ENCODE assay signal across 8 cellular contexts in the genomic region with DNA sequence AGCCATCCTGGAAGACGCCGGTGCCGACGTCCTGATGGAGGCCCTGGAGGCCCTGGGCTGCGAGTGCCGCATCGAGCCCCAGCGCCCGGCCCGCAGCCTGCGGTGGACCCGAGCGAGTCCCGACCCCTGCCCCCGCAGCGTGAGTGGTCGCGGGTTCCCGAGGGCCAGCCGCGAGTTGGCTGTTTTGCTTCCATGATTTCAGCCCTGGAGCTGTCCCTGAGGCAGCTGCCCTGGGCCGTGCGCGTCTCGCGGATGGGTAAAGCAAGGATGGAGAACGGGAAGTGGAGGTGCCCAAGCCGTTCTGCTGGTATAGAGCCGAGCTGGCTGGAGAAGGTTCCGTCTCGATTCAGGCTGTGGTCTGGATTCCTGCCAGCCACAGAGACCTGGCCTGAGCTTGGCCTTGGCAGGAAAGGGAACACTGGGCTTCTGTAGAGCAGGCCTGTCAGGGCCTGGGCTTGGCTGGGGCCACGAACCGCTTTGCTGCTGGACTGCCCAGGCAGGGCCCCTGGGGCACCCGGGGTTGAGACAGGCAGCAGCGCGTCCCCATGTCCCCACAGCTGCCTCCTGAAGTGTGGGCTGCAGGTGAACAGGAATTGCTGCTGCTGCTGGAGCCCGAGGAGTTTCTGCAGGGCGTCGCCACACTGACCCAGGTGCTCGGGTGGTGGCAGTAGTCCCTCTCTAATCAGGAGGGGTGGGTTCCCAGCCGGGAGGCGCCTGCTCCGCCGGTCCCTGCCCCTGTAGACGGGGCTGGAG. TPM values are rescaled to one million over a fixed set of nuclear protein-coding genes. Genes with fewer than 3 reads are reported as not detected.
A peak's percentile ranks its signal among the peaks of the same experiment; 100 is the strongest.
DNase-seq lines count a peak whose midpoint lies in the region; ATAC-seq and TF ChIP-seq lines count a peak whose summit lies in the region.

No MANE protein-coding gene starts in this region.

- H3K27ac ChIP-seq in Peyer's patch: peak overlapping the region; percentile 86 to 99 (median 91)
- peak overlapping the region; percentile 98 for H3K27ac ChIP-seq in colonic mucosa
- peak overlapping the region; percentile 87 for H3K27ac ChIP-seq in mesodermal cell (ENCODE audit: low read depth, low read length, severe bottlenecking)

- peak overlapping the region; percentile 79 to 99 (median 86) for H3K4me3 ChIP-seq in Peyer's patch
- peak overlapping the region; percentile 96 for H3K4me3 ChIP-seq in colonic mucosa
- H3K4me3 ChIP-seq in mesodermal cell (ENCODE audit: extremely low read depth, insufficient read depth, low read length, poor library complexity, severe bottlenecking): peak overlapping the region; percentile 88

- peak in 1 of 2 donors; percentile 41 for DNase-seq in activated T-cell treated with anti-CD3 and anti-CD28 coated beads, Interleukin-2, amount 50 U/mL, for 72 hours
- no peak for DNase-seq in activated T-cell treated with anti-CD3 and anti-CD28 coated beads, Interleukin-2, amount 50 U/mL, for 48 hours
- peak in 2 of 3 donors; percentile 42 to 70 for DNase-seq in Peyer's patch
- DNase-seq in colonic mucosa: no peak
- no peak for DNase-seq in NCI-H2107 treated with DMSO at 0.1 percent for 48 hours (lab: John Stamatoyannopoulos, UW; ENCODE audit: unreplicated experiment)
- DNase-seq in NCI-H2196 treated with DMSO at 0.1 percent for 48 hours (lab: John Stamatoyannopoulos, UW; ENCODE audit: unreplicated experiment): no peak
- DNase-seq in cerebellar nuclear complex (lab: John Stamatoyannopoulos, UW): no peak

- H3K36me3 ChIP-seq in Peyer's patch (peaks cover 0 to 48% (median 0%) of the 10 kb centered on the region in 3 donors), colonic mucosa (no peaks in the 10 kb centered on the region), mesodermal cell (ENCODE audit: control insufficient read depth, insufficient read depth, low read length) (peaks cover 42% of the 10 kb centered on the region)

- ATAC-seq in activated T-cell treated with anti-CD3 and anti-CD28 coated beads, Interleukin-2, amount 50 U/mL, for 72 hours (replicated peaks in 1 of 2): no peak

- TF ChIP-seq CTCF in Peyer's patch (IDR thresholded peaks at IDR 0.05): no peak
- TF ChIP-seq CTCF in colonic mucosa (IDR thresholded peaks at IDR 0.05): no peak

- H3K27me3 Mint-ChIP-seq in activated T-cell treated with anti-CD3 and anti-CD28 coated beads, Interleukin-2, amount 50 U/mL, for 72 hours (ENCODE audit: low read depth): no peaks in the 10 kb centered on the region

- no peaks in the 10 kb centered on the region for H3K9me3 Mint-ChIP-seq in activated T-cell treated with anti-CD3 and anti-CD28 coated beads, Interleukin-2, amount 50 U/mL, for 72 hours

- intact Hi-C loops in colonic mucosa (cut with DNase I): loop anchor here (5.0 kb wide), 1 partner anchor 162 kb away; the partner anchor contains the start of genes CRAMP1 and IFT140

- 26 to 34% methylated on average over 40 to 44 of the region's 45 CpGs for WGBS in mesodermal cell (ENCODE audit: insufficient coverage in 2 of 2), 2 experiments

- H3K4me1 ChIP-seq in Peyer's patch: peaks cover 0 to 34% (median 19%) of the 10 kb centered on the region in 4 donors
- H3K4me1 ChIP-seq in colonic mucosa: peaks cover 11% of the 10 kb centered on the region
- peaks cover 8% of the 10 kb centered on the region for H3K4me1 ChIP-seq in mesodermal cell (ENCODE audit: control insufficient read depth, insufficient read depth, low read length, poor library complexity, severe bottlenecking)

- no peaks in the 10 kb centered on the region for H3K27me3 ChIP-seq in Peyer's patch
- H3K27me3 ChIP-seq in colonic mucosa: no peaks in the 10 kb centered on the region

- no peaks in the 10 kb centered on the region for H3K9me3 ChIP-seq in Peyer's patch
- no peaks in the 10 kb centered on the region for H3K9me3 ChIP-seq in colonic mucosa
- H3K9me3 ChIP-seq in mesodermal cell (ENCODE audit: control insufficient read depth, low read length): no peaks in the 10 kb centered on the region

- peak overlapping the region; percentile 75 for H3K27ac Mint-ChIP-seq in activated T-cell treated with anti-CD3 and anti-CD28 coated beads, Interleukin-2, amount 50 U/mL, for 72 hours

- peak overlapping the region; percentile 95 to 100 for H3K4me3 Mint-ChIP-seq in activated T-cell treated with anti-CD3 and anti-CD28 coated beads, Interleukin-2, amount 50 U/mL, for 72 hours

- peak overlapping the region; percentile 80 to 95 for H3K9ac ChIP-seq in colonic mucosa (ENCODE audit: low read depth in 2 of 2, low read length in 2 of 2)

- no peak for TF ChIP-seq POLR2A in Peyer's patch (IDR thresholded peaks at IDR 0.05)

- peaks cover 14% of the 10 kb centered on the region for H3K4me1 Mint-ChIP-seq in activated T-cell treated with anti-CD3 and anti-CD28 coated beads, Interleukin-2, amount 50 U/mL, for 72 hours (ENCODE audit: low read depth)

- H3K36me3 Mint-ChIP-seq in activated T-cell treated with anti-CD3 and anti-CD28 coated beads, Interleukin-2, amount 50 U/mL, for 72 hours (ENCODE audit: insufficient read depth in 2 of 2): peaks cover 4 to 6% of the 10 kb centered on the region in 2 donors

RNA-seq across cellular contexts. Expression of gene MRPS34, which starts 0.9 kb away (rescaled TPM):
- total RNA-seq in activated T-cell treated with anti-CD3 and anti-CD28 coated beads, Interleukin-2, amount 50 U/mL, for 72 hours: 100 to 1,000 TPM in 1 of 2 donors, 10 to 100 TPM in 1; 86.0 to 123 TPM
- total RNA-seq in Peyer's patch: 100 to 1,000 TPM in 1 of 4 donors, 10 to 100 TPM in 3; 67.6 to 114 (median 82.3) TPM
- total RNA-seq in colonic mucosa: 100 to 1,000 TPM; 106 to 227 TPM
- 82.9 TPM for polyA plus RNA-seq in mesodermal cell (2013, experiment 1 of 2)
- polyA plus RNA-seq in mesodermal cell (2013, experiment 2 of 2): 68.0 TPM

RNA-seq across cellular contexts. Expression of gene EME2, which starts 1.3 kb away (rescaled TPM):
- total RNA-seq in activated T-cell treated with anti-CD3 and anti-CD28 coated beads, Interleukin-2, amount 50 U/mL, for 72 hours: 10 to 100 TPM; 14.4 to 18.6 TPM
- 10 to 100 TPM; 54.6 to 99.9 (median 67.0) TPM for total RNA-seq in Peyer's patch
- total RNA-seq in colonic mucosa: 10 to 100 TPM; 16.7 to 30.6 TPM
- 3.6 TPM for polyA plus RNA-seq in mesodermal cell (2013, experiment 1 of 2)
- 2.8 TPM for polyA plus RNA-seq in mesodermal cell (2013, experiment 2 of 2)

RNA-seq across cellular contexts. Expression of gene NME3, which starts 2.5 kb away (rescaled TPM):
- 10 to 100 TPM; 55.0 to 56.1 TPM for total RNA-seq in activated T-cell treated with anti-CD3 and anti-CD28 coated beads, Interleukin-2, amount 50 U/mL, for 72 hours
- total RNA-seq in Peyer's patch (100 to 1,000 TPM in 3 of 4 donors, 10 to 100 TPM in 1; 69.3 to 150 (median 126) TPM), colonic mucosa (10 to 100 TPM; 61.3 to 79.7 TPM)
- 28.4 TPM for polyA plus RNA-seq in mesodermal cell (2013, experiment 1 of 2)
- 25.1 TPM for polyA plus RNA-seq in mesodermal cell (2013, experiment 2 of 2)

RNA-seq across cellular contexts. Expression of gene SPSB3, which starts 8.5 kb away (rescaled TPM):
- 10 to 100 TPM; 37.1 to 40.1 TPM for total RNA-seq in activated T-cell treated with anti-CD3 and anti-CD28 coated beads, Interleukin-2, amount 50 U/mL, for 72 hours
- total RNA-seq in Peyer's patch (100 to 1,000 TPM in 2 of 4 donors, 10 to 100 TPM in 2; 76.4 to 148 (median 102) TPM), colonic mucosa (10 to 100 TPM; 32.7 to 35.9 TPM)
- 63.6 TPM for polyA plus RNA-seq in mesodermal cell (2013, experiment 1 of 2)
- polyA plus RNA-seq in mesodermal cell (2013, experiment 2 of 2): 51.4 TPM

RNA-seq across cellular contexts. Expression of gene NUBP2, which starts 8.9 kb away (rescaled TPM):
- total RNA-seq in activated T-cell treated with anti-CD3 and anti-CD28 coated beads, Interleukin-2, amount 50 U/mL, for 72 hours: 10 to 100 TPM; 47.8 to 50.1 TPM
- total RNA-seq in Peyer's patch (10 to 100 TPM; 47.1 to 99.9 (median 59.3) TPM), colonic mucosa (10 to 100 TPM; 30.0 to 72.8 TPM)
- 60.9 TPM for polyA plus RNA-seq in mesodermal cell (2013, experiment 1 of 2)
- 51.7 TPM for polyA plus RNA-seq in mesodermal cell (2013, experiment 2 of 2)

Comparison
In these comparisons a context has a peak if more than half of its experiments do, and no peak if none do; other contexts are left out.
1. DNase-seq: peak in Peyer's patch (2 of 3); none in activated T-cell treated with anti-CD3 and anti-CD28 coated beads, Interleukin-2, amount 50 U/mL, for 48 hours (0 of 2), colonic mucosa (single experiment), NCI-H2107 treated with DMSO at 0.1 percent for 48 hours (single experiment), NCI-H2196 treated with DMSO at 0.1 percent for 48 hours (single experiment) and cerebellar nuclear complex (0 of 2).
2. Peak in every context shown above with its lines, with median percentiles within 50 percentile points of each other: H3K27ac ChIP-seq and H3K4me3 ChIP-seq.